Comparison of ENCODE assay signal across 17 cellular contexts in the genomic region with DNA sequence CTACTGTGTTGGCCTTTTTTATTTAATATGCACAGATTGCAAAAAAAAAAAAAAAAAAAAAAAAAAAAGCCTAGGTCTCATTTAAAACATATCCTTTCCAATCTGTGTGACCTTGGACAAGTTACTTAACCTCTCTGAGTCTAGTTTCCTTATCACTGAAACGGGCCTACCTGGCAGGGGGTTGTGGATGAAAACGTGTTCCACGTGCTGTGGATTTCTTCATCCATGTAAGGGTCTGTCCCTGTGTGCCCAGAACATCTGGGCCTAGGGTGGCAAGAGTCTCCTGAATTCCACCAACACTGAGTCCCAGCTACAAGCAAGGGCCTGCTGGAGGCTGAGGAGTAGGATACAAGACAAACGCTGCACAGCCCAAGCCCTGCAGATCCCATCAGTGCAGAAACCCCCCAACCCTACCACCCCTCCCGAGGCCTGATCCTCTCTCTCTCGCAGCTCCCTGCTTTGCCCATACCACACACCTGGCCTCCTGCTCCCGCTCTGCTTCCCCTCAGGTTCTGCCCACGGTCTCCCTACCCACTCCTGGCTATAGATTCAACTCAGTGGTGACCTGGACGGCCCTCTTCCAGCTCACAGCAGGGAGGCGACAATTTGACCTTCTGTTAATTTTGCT. TPM values are rescaled to one million over a fixed set of nuclear protein-coding genes. Genes with fewer than 3 reads are reported as not detected.
DNase-seq lines count a peak whose midpoint lies in the region; ATAC-seq, FAIRE-seq and TF ChIP-seq lines count a peak whose summit lies in the region.
"Had no signal": no experiment of that assay in that cellular context is flagged by ENCODE, and none has a peak within 500 bp of the region (broad histone marks: within the 10 kb centered on the region; RNA-seq: fewer than 3 reads in every experiment).

No MANE protein-coding gene starts in this region.

- H3K36me3 ChIP-seq in RWPE2 (ENCODE audit: low read depth): no peaks in the 10 kb centered on the region
- H3K36me3 ChIP-seq in right atrium auricular region: no peaks in the 10 kb centered on the region
- H3K36me3 ChIP-seq: HAP-1 had no signal

- intact Hi-C loops in activated CD4-positive, alpha-beta memory T cell treated with anti-CD3 and anti-CD28 coated beads for 36 hours (cut with micrococcal nuclease): no loop called here

- H3K4me3 ChIP-seq in RWPE2 (ENCODE audit: severe bottlenecking): no peak overlapping the region
- no peak overlapping the region for H3K4me3 ChIP-seq in right atrium auricular region
- H3K4me3 ChIP-seq: HAP-1 had no signal

- H3K27me3 ChIP-seq in RWPE2 (ENCODE audit: insufficient read depth, poor library complexity, severe bottlenecking) (no peaks in the 10 kb centered on the region), right atrium auricular region (no peaks in the 10 kb centered on the region)

- no peak overlapping the region for H3K4me3 Mint-ChIP-seq in activated CD4-positive, alpha-beta memory T cell treated with anti-CD3 and anti-CD28 coated beads for 36 hours
- no peak overlapping the region for H3K4me3 Mint-ChIP-seq in activated CD4-positive, alpha-beta memory T cell treated with anti-CD3 and anti-CD28 coated beads, Interleukin-2, amount 10 ng/mL, durations not matched to agents 7 days and 5 days
- H3K4me3 Mint-ChIP-seq: activated naive CD4-positive, alpha-beta T cell treated with anti-CD3 and anti-CD28 coated beads, Interleukin-2, amount 10 ng/mL, durations not matched to agents 7 days and 5 days; CD4-positive, CD25-positive, alpha-beta regulatory T cell; dendritic cell treated with granulocyte-macrophage colony-stimulating factor and Interleukin-4, amounts not matched to agents 40 ng/mL and 50 ng/mL, for 4 days; natural killer cell treated with Interleukin-12 subunit alpha and Interleukin-12 subunit beta and Interleukin-15 and Interleukin-18, amount 100 ng/mL, for 72 hours; stimulated activated naive CD8-positive, alpha-beta T cell treated with anti-CD3 and anti-CD28 coated beads, Interleukin-15, amount 100 ng/mL, for 72 hours had no signal

- peaks cover 3% of the 10 kb centered on the region for H3K4me1 Mint-ChIP-seq in activated CD4-positive, alpha-beta memory T cell treated with anti-CD3 and anti-CD28 coated beads for 36 hours (ENCODE audit: low read depth)
- H3K4me1 Mint-ChIP-seq in activated CD4-positive, alpha-beta memory T cell treated with anti-CD3 and anti-CD28 coated beads, Interleukin-2, amount 10 ng/mL, durations not matched to agents 7 days and 5 days: peaks cover 7% of the 10 kb centered on the region

- H3K27ac Mint-ChIP-seq in activated CD4-positive, alpha-beta memory T cell treated with anti-CD3 and anti-CD28 coated beads for 36 hours: no peak overlapping the region
- H3K27ac Mint-ChIP-seq in activated CD4-positive, alpha-beta memory T cell treated with anti-CD3 and anti-CD28 coated beads, Interleukin-2, amount 10 ng/mL, durations not matched to agents 7 days and 5 days: no peak overlapping the region
- H3K27ac Mint-ChIP-seq: activated naive CD4-positive, alpha-beta T cell treated with anti-CD3 and anti-CD28 coated beads, Interleukin-2, amount 10 ng/mL, durations not matched to agents 7 days and 5 days; dendritic cell treated with granulocyte-macrophage colony-stimulating factor and Interleukin-4, amounts not matched to agents 40 ng/mL and 50 ng/mL, for 4 days; natural killer cell treated with Interleukin-12 subunit alpha and Interleukin-12 subunit beta and Interleukin-15 and Interleukin-18, amount 100 ng/mL, for 72 hours; stimulated activated naive CD8-positive, alpha-beta T cell treated with anti-CD3 and anti-CD28 coated beads, Interleukin-15, amount 100 ng/mL, for 72 hours had no signal

- TF ChIP-seq CTCF in RWPE2 (IDR thresholded peaks at IDR 0.05; ENCODE audit: poor library complexity, severe bottlenecking) (no peak), right atrium auricular region (IDR thresholded peaks at IDR 0.05) (no peak)

- H3K27me3 Mint-ChIP-seq in activated CD4-positive, alpha-beta memory T cell treated with anti-CD3 and anti-CD28 coated beads for 36 hours: no peaks in the 10 kb centered on the region
- H3K27me3 Mint-ChIP-seq in activated CD4-positive, alpha-beta memory T cell treated with anti-CD3 and anti-CD28 coated beads, Interleukin-2, amount 10 ng/mL, durations not matched to agents 7 days and 5 days: peaks cover 15% of the 10 kb centered on the region
- H3K27me3 Mint-ChIP-seq: natural killer cell treated with Interleukin-12 subunit alpha and Interleukin-12 subunit beta and Interleukin-15 and Interleukin-18, amount 100 ng/mL, for 72 hours had no signal

- CTCF ChIA-PET in activated CD4-positive, alpha-beta memory T cell treated with anti-CD3 and anti-CD28 coated beads for 36 hours (lab: Charles Lee): no interaction called here
- CTCF ChIA-PET in activated CD4-positive, alpha-beta memory T cell treated with anti-CD3 and anti-CD28 coated beads, Interleukin-2, amount 10 ng/mL, durations not matched to agents 7 days and 5 days (lab: Charles Lee): no interaction called here

- no peak for FAIRE-seq in frontal cortex (lab: Jason Lieb, UNC)

- no peaks in the 10 kb centered on the region for H3K36me3 Mint-ChIP-seq in activated CD4-positive, alpha-beta memory T cell treated with anti-CD3 and anti-CD28 coated beads for 36 hours
- no peaks in the 10 kb centered on the region for H3K36me3 Mint-ChIP-seq in activated CD4-positive, alpha-beta memory T cell treated with anti-CD3 and anti-CD28 coated beads, Interleukin-2, amount 10 ng/mL, durations not matched to agents 7 days and 5 days (ENCODE audit: low read depth)
- H3K36me3 Mint-ChIP-seq: activated naive CD4-positive, alpha-beta T cell treated with anti-CD3 and anti-CD28 coated beads, Interleukin-2, amount 10 ng/mL, durations not matched to agents 7 days and 5 days; CD4-positive, CD25-positive, alpha-beta regulatory T cell; natural killer cell treated with Interleukin-12 subunit alpha and Interleukin-12 subunit beta and Interleukin-15 and Interleukin-18, amount 100 ng/mL, for 72 hours had no signal

- H3K4me1 ChIP-seq in RWPE2 (ENCODE audit: insufficient read depth, poor library complexity, severe bottlenecking) (no peaks in the 10 kb centered on the region), right atrium auricular region (peaks cover 0 to 12% of the 10 kb centered on the region in 2 donors)

- ATAC-seq in RWPE2 (ENCODE audit: low read depth) (no peak), GM18867 (IDR thresholded peaks at IDR 0.05; ENCODE audit: unreplicated experiment) (no peak)
- ATAC-seq: natural killer cell treated with Interleukin-12 subunit alpha and Interleukin-12 subunit beta and Interleukin-15 and Interleukin-18, amount 100 ng/mL, for 72 hours; stimulated activated naive CD8-positive, alpha-beta T cell treated with anti-CD3 and anti-CD28 coated beads, Interleukin-15, amount 100 ng/mL, for 72 hours had no signal

- DNase-seq in activated CD4-positive, alpha-beta memory T cell treated with anti-CD3 and anti-CD28 coated beads for 36 hours: peak; percentile 3
- no peak for DNase-seq in activated CD4-positive, alpha-beta memory T cell treated with anti-CD3 and anti-CD28 coated beads, Interleukin-2, amount 10 ng/mL, durations not matched to agents 7 days and 5 days
- DNase-seq in RWPE2 (ENCODE audit: low spot score): peak; percentile 48
- peak; percentile 50 for DNase-seq in right atrium auricular region (ENCODE audit: low spot score)
- DNase-seq in stimulated activated CD8-positive, alpha-beta memory T cell treated with anti-CD3 and anti-CD28 coated beads, Interleukin-4, amount 100 ng/mL, for 48 hours: peak; percentile 19
- no peak for DNase-seq in frontal cortex (ENCODE audit: low spot score in 2 of 2)
- DNase-seq in NCI-H1048 (lab: John Stamatoyannopoulos, UW): no peak
- DNase-seq: activated naive CD4-positive, alpha-beta T cell treated with anti-CD3 and anti-CD28 coated beads, Interleukin-2, amount 10 ng/mL, durations not matched to agents 7 days and 5 days; CD4-positive, CD25-positive, alpha-beta regulatory T cell; DMS79; NCI-H2171 had no signal

- peaks cover 10% of the 10 kb centered on the region for H3K9me3 ChIP-seq in RWPE2 (ENCODE audit: severe bottlenecking)
- H3K9me3 ChIP-seq in right atrium auricular region: no peaks in the 10 kb centered on the region
- H3K9me3 ChIP-seq: HAP-1 had no signal

- H3K27ac ChIP-seq in RWPE2 (ENCODE audit: poor library complexity, severe bottlenecking) (no peak overlapping the region), right atrium auricular region (no peak overlapping the region)
- H3K27ac ChIP-seq: VCaP had no signal

- POLR2A ChIA-PET in activated CD4-positive, alpha-beta memory T cell treated with anti-CD3 and anti-CD28 coated beads for 36 hours (lab: Charles Lee): no interaction called here
- POLR2A ChIA-PET in activated CD4-positive, alpha-beta memory T cell treated with anti-CD3 and anti-CD28 coated beads, Interleukin-2, amount 10 ng/mL, durations not matched to agents 7 days and 5 days (lab: Charles Lee): no interaction called here

- H3K9me3 Mint-ChIP-seq in activated CD4-positive, alpha-beta memory T cell treated with anti-CD3 and anti-CD28 coated beads for 36 hours: no peaks in the 10 kb centered on the region
- H3K9me3 Mint-ChIP-seq in activated CD4-positive, alpha-beta memory T cell treated with anti-CD3 and anti-CD28 coated beads, Interleukin-2, amount 10 ng/mL, durations not matched to agents 7 days and 5 days: no peaks in the 10 kb centered on the region
- H3K9me3 Mint-ChIP-seq: activated naive CD4-positive, alpha-beta T cell treated with anti-CD3 and anti-CD28 coated beads, Interleukin-2, amount 10 ng/mL, durations not matched to agents 7 days and 5 days; CD4-positive, CD25-positive, alpha-beta regulatory T cell; dendritic cell treated with granulocyte-macrophage colony-stimulating factor and Interleukin-4, amounts not matched to agents 40 ng/mL and 50 ng/mL, for 4 days; natural killer cell treated with Interleukin-12 subunit alpha and Interleukin-12 subunit beta and Interleukin-15 and Interleukin-18, amount 100 ng/mL, for 72 hours; stimulated activated naive CD8-positive, alpha-beta T cell treated with anti-CD3 and anti-CD28 coated beads, Interleukin-15, amount 100 ng/mL, for 72 hours had no signal

RNA-seq across cellular contexts. Expression of a gene that starts 4.7 kb away (rescaled TPM):
- total RNA-seq in activated CD4-positive, alpha-beta memory T cell treated with anti-CD3 and anti-CD28 coated beads for 36 hours: 1 to 10 TPM; 1.6 to 2.2 TPM
- total RNA-seq in activated CD4-positive, alpha-beta memory T cell treated with anti-CD3 and anti-CD28 coated beads, Interleukin-2, amount 10 ng/mL, durations not matched to agents 7 days and 5 days: under 1 TPM; 0.28 to 0.53 TPM
- 1 to 10 TPM; 1.9 to 3.2 TPM for total RNA-seq in right atrium auricular region
- total RNA-seq in frontal cortex: 183 TPM

Comparison
In these comparisons a context has a peak if more than half of its experiments do, and no peak if none do; other contexts are left out.
1. DNase-seq: peak in activated CD4-positive, alpha-beta memory T cell treated with anti-CD3 and anti-CD28 coated beads for 36 hours (single experiment), RWPE2 (single experiment), right atrium auricular region (single experiment) and stimulated activated CD8-positive, alpha-beta memory T cell treated with anti-CD3 and anti-CD28 coated beads, Interleukin-4, amount 100 ng/mL, for 48 hours (single experiment); none in activated CD4-positive, alpha-beta memory T cell treated with anti-CD3 and anti-CD28 coated beads, Interleukin-2, amount 10 ng/mL, durations not matched to agents 7 days and 5 days (single experiment), frontal cortex (0 of 2) and NCI-H1048 (single experiment).
2. RNA of a gene that starts 4.7 kb away (total RNA-seq): 183 TPM in frontal cortex (single experiment); 1.9 to 3.2 TPM in right atrium auricular region, 1.6 to 2.2 TPM in activated CD4-positive, alpha-beta memory T cell treated with anti-CD3 and anti-CD28 coated beads for 36 hours and 0.28 to 0.53 TPM in activated CD4-positive, alpha-beta memory T cell treated with anti-CD3 and anti-CD28 coated beads, Interleukin-2, amount 10 ng/mL, durations not matched to agents 7 days and 5 days; every median in the first group is over 10 times any median in the second.